ENCODE assay signal across 10 cellular contexts in the genomic region with DNA sequence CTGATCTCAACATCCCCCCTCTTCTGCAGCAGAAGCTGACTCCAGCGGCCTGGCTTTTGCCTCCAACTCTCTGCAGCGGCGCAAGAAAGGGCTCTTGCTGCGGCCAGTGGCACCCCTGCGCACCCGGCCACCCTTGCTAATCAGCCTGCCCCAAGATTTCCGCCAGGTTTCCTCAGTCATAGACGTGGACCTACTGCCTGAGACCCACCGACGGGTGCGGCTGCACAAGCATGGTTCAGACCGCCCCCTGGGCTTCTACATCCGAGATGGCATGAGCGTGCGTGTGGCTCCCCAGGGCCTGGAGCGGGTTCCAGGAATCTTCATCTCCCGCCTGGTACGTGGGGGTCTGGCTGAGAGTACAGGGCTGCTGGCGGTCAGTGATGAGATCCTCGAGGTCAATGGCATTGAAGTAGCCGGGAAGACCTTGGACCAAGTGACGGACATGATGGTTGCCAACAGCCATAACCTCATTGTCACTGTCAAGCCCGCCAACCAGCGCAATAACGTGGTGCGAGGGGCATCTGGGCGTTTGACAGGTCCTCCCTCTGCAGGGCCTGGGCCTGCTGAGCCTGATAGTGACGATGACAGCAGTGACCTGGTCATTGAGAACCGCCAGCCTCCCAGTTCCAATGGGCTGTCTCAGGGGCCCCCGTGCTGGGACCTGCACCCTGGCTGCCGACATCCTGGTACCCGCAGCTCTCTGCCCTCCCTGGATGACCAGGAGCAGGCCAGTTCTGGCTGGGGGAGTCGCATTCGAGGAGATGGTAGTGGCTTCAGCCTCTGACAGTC. TPM values are rescaled to one million over a fixed set of nuclear protein-coding genes. Genes with fewer than 3 reads are reported as not detected.
DNase-seq lines count a peak whose midpoint lies in the region; ATAC-seq, FAIRE-seq and TF ChIP-seq lines count a peak whose summit lies in the region.
"Had no signal": no experiment of that assay in that cellular context is flagged by ENCODE, and none has a peak within 500 bp of the region (broad histone marks: within the 10 kb centered on the region; RNA-seq: fewer than 3 reads in every experiment).

No MANE protein-coding gene starts in this region.

- H3K9ac ChIP-seq in BLaER1, result no peak overlapping the region; the same call in 1 of the 2 replicates

- H3K27me3 ChIP-seq in BLaER1, result no peaks in the 10 kb centered on the region
- peaks cover 23% of the 10 kb centered on the region; the same call in 1 of the 2 replicates for H3K27me3 ChIP-seq in H7 (ENCODE audit: control insufficient read depth, insufficient read depth, low read length)

- H3K4me1 ChIP-seq in BLaER1, result peaks cover 57% of the 10 kb centered on the region

- FAIRE-seq in GM12891 (lab: Jason Lieb, UNC), result no peak

- peak overlapping the region; percentile 81; the same call in 1 of the 2 replicates for H3K4me3 ChIP-seq in BLaER1
- H3K4me3 ChIP-seq in H7 (ENCODE audit: insufficient read depth, low read depth, low read length), result peak overlapping the region; percentile 61; the same call in 1 of the 2 replicates

- peaks cover 36 to 60% (median 46%) of the 10 kb centered on the region in 3 donors for H3K4me1 Mint-ChIP-seq in naive B cell

- DNase-seq in H7 (peak; percentile 56), naive B cell (no peak), NCI-H2196 treated with DMSO at 0.1 percent for 48 hours (lab: John Stamatoyannopoulos, UW; ENCODE audit: unreplicated experiment) (no peak), activated gamma-delta T cell treated with Interleukin-2 at 50 U/mL for 16 hours (no peak), anterior cingulate cortex (lab: John Stamatoyannopoulos, UW) (no peak), GM12891 (ENCODE audit: insufficient read length, low spot score) (no peak)
- no peak for DNase-seq in activated naive CD4-positive, alpha-beta T cell treated with anti-CD3 and anti-CD28 coated beads, Interleukin-2, amount 50 U/mL, for 72 hours (ENCODE audit: low spot score in 2 of 2)
- DNase-seq: NCI-H1092 had no signal

- peaks cover 40% of the 10 kb centered on the region for H3K36me3 ChIP-seq in BLaER1
- peaks cover 2% of the 10 kb centered on the region for H3K36me3 ChIP-seq in H7 (replicated peaks; ENCODE audit: control insufficient read depth, insufficient read depth, low read length)

- H4K20me1 ChIP-seq in BLaER1, result peaks cover 43% of the 10 kb centered on the region

- H3K27me3 Mint-ChIP-seq in naive B cell, result no peaks in the 10 kb centered on the region

- ATAC-seq in activated naive CD4-positive, alpha-beta T cell treated with anti-CD3 and anti-CD28 coated beads, Interleukin-2, amount 50 U/mL, for 72 hours, result no peak
- ATAC-seq in naive B cell (ENCODE audit: low read depth in 2 of 2), result no peak

- H3K27ac ChIP-seq in BLaER1, result no peak overlapping the region
- H3K27ac ChIP-seq: HL-60 had no signal

- peaks cover 10% of the 10 kb centered on the region in 2 donors for H3K36me3 Mint-ChIP-seq in activated naive CD4-positive, alpha-beta T cell treated with anti-CD3 and anti-CD28 coated beads, Interleukin-2, amount 50 U/mL, for 72 hours
- H3K36me3 Mint-ChIP-seq in naive B cell, result no peaks in the 10 kb centered on the region

- peak overlapping the region in 7 of 8 donors; percentile 85 to 100 (median 93) for H3K4me3 Mint-ChIP-seq in naive B cell

- peak overlapping the region; percentile 75 to 96 for H3K27ac Mint-ChIP-seq in activated naive CD4-positive, alpha-beta T cell treated with anti-CD3 and anti-CD28 coated beads, Interleukin-2, amount 50 U/mL, for 72 hours
- H3K27ac Mint-ChIP-seq in naive B cell, result peak overlapping the region in 5 of 6 donors; percentile 38 to 98 (median 93)

- no peak for TF ChIP-seq POLR2A in GM12891 (IDR thresholded peaks at IDR 0.05; ENCODE audit: low read depth, low read length)

- no peaks in the 10 kb centered on the region for H3K9me3 Mint-ChIP-seq in activated naive CD4-positive, alpha-beta T cell treated with anti-CD3 and anti-CD28 coated beads, Interleukin-2, amount 50 U/mL, for 72 hours
- H3K9me3 Mint-ChIP-seq in naive B cell, result no peaks in the 10 kb centered on the region

- peak overlapping the region; percentile 98 for H3K4me2 ChIP-seq in BLaER1

- H3K9me3 ChIP-seq in BLaER1, result no peaks in the 10 kb centered on the region

TF ChIP-seq in GM12891, 5 proteins besides CTCF, POLR2A, EP300 and RAD21:
- no peak for TF ChIP-seq POLR2AphosphoS5 (IDR thresholded peaks at IDR 0.05; ENCODE audit: low read depth, low read length)
- TF ChIP-seq TAF1 (IDR thresholded peaks at IDR 0.05; ENCODE audit: low read depth, low read length), result no peak
- no peak for TF ChIP-seq POU2F2 (IDR thresholded peaks at IDR 0.05; ENCODE audit: low read depth, low read length)
- no peak for TF ChIP-seq SPI1 (IDR thresholded peaks at IDR 0.05; ENCODE audit: low read depth, low read length)
- no peak for TF ChIP-seq PAX5 (IDR thresholded peaks at IDR 0.05; ENCODE audit: insufficient read depth, low read length, severe bottlenecking)
TF ChIP-seq in GM12891: peak in this region for 0.

RNA-seq across cellular contexts. Expression of a gene that starts 1.3 kb away (rescaled TPM):
- 5.5 and 6.8 TPM in 2 replicates for total RNA-seq in H7 (2014; rRNA removed; shearing (Covaris generic))
- total RNA-seq in activated naive CD4-positive, alpha-beta T cell treated with anti-CD3 and anti-CD28 coated beads, Interleukin-2, amount 50 U/mL, for 72 hours, result 10 to 100 TPM; 10.8 to 17.6 TPM
- 10 to 100 TPM; 12.0 to 23.7 (median 16.1) TPM for polyA plus RNA-seq in naive B cell (ENCODE audit: low read depth in 6 of 6)
- polyA plus RNA-seq in GM12891 (2012; ENCODE audit: low read depth, missing spikeins), result 2.4 TPM

RNA-seq across cellular contexts. Expression of a gene that starts 2.0 kb away (rescaled TPM):
- 44.9 and 52.2 TPM in 2 replicates for total RNA-seq in H7 (2014; rRNA removed; shearing (Covaris generic))
- 10 to 100 TPM; 54.0 to 58.0 TPM for total RNA-seq in activated naive CD4-positive, alpha-beta T cell treated with anti-CD3 and anti-CD28 coated beads, Interleukin-2, amount 50 U/mL, for 72 hours
- 10 to 100 TPM; 31.3 to 52.8 (median 35.5) TPM for polyA plus RNA-seq in naive B cell (ENCODE audit: low read depth in 6 of 6)
- 23.8 TPM for polyA plus RNA-seq in GM12891 (2012; ENCODE audit: low read depth, missing spikeins)

RNA-seq across cellular contexts. Expression of a gene that starts 4.5 kb away (rescaled TPM):
- 7.0 and 12.3 TPM in 2 replicates for total RNA-seq in H7 (2014; rRNA removed; shearing (Covaris generic))
- 10 to 100 TPM in 1 of 2 donors, 1 to 10 TPM in 1; 2.4 to 11.0 TPM for total RNA-seq in activated naive CD4-positive, alpha-beta T cell treated with anti-CD3 and anti-CD28 coated beads, Interleukin-2, amount 50 U/mL, for 72 hours
- polyA plus RNA-seq in naive B cell (ENCODE audit: low read depth in 6 of 6), result 1 to 10 TPM in 5 of 6 donors, not detected in 1; 1.2 to 2.6 (median 2.2) TPM
- 5.9 TPM for polyA plus RNA-seq in GM12891 (2012; ENCODE audit: low read depth, missing spikeins)

RNA-seq across cellular contexts. Expression of a gene that starts 4.6 kb away (rescaled TPM):
- total RNA-seq in H7 (2014; rRNA removed; shearing (Covaris generic)), result 8.5 and 9.0 TPM in 2 replicates
- 1 to 10 TPM; 2.0 to 2.1 TPM for total RNA-seq in activated naive CD4-positive, alpha-beta T cell treated with anti-CD3 and anti-CD28 coated beads, Interleukin-2, amount 50 U/mL, for 72 hours
- 10 to 100 TPM; 10.3 to 12.5 (median 11.1) TPM for polyA plus RNA-seq in naive B cell (ENCODE audit: low read depth in 6 of 6)
- 3.1 TPM for polyA plus RNA-seq in GM12891 (2012; ENCODE audit: low read depth, missing spikeins)

RNA-seq across cellular contexts. Expression of a gene that starts 17.1 kb away (rescaled TPM):
- total RNA-seq in H7 (2014; rRNA removed; shearing (Covaris generic)), result 3.6 and 6.4 TPM in 2 replicates
- 100 to 1,000 TPM; 133 to 180 TPM for total RNA-seq in activated naive CD4-positive, alpha-beta T cell treated with anti-CD3 and anti-CD28 coated beads, Interleukin-2, amount 50 U/mL, for 72 hours
- polyA plus RNA-seq in naive B cell (ENCODE audit: low read depth in 6 of 6), result 10 to 100 TPM in 4 of 6 donors, 1 to 10 TPM in 2; 9.4 to 23.2 (median 14.1) TPM
- polyA plus RNA-seq in GM12891 (2012; ENCODE audit: low read depth, missing spikeins), result 56.0 TPM
